Comparison of ENCODE assay signal across 8 cellular contexts in the genomic region with DNA sequence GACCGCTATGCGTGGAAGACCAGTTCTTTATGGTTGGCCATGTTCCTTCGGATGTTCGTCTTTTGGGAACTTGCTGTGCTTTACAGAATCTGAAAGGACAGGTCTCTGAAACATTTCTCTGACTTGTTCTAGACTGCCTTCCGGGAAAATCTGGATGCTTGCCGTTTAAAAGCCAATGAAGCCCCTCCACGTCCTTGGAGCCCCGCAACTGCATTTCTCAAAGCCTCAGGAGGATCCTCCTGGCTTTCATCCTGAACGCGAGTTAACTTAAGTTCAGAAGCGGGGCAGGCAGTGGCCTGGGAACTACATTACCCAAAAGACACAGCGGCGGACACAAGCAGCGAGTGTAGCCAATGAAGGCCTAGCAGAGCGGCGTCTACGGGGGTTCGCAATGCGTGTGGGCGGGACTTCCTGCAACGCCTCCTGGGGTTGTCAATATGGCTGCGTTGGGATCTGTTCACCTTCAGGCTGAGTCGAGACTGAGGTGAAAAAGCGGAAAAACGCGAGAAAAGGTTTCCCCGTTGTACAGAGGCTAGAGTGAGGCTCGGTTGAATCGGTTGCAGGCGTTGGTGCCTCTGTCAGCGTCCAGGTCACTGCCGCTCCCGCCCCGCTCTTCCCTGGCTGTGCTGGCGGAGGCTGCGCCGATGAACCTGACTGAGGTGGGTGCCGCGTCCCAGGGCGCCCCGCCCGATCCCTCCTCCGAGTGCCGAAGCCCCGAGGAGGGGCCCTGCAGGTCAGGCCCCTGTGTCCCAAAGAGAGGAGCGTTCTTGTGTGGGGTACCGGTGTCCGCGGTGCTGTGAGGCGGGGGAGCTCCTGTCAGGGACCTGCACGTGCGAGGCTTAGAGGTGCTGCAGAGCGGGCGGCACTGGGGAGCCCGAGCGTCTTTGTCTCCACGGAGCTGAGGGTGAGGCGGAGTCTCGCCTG. TPM values are rescaled to one million over a fixed set of nuclear protein-coding genes. Genes with fewer than 3 reads are reported as not detected.
A peak's percentile ranks its signal among the peaks of the same experiment; 100 is the strongest.
DNase-seq lines count a peak whose midpoint lies in the region; ATAC-seq and TF ChIP-seq lines count a peak whose summit lies in the region.

A gene (plus strand): TSS at position 414 of the 924 bp plus-strand sequence. CDS start 2,455 bp downstream, outside the sequence.

- H3K4me1 ChIP-seq in left ventricle myocardium inferior: peaks cover 41% of the 10 kb centered on the region
- peaks cover 10% of the 10 kb centered on the region for H3K4me1 ChIP-seq in upper lobe of right lung

- peak; percentile 54 for TF ChIP-seq POLR2A in GM15510 (IDR thresholded peaks at IDR 0.05; ENCODE audit: borderline replicate concordance, extremely low read depth, insufficient read length)

- H3K4me3 ChIP-seq in left ventricle myocardium inferior: peak within 1 kb of the TSS; percentile 99
- H3K4me3 ChIP-seq in upper lobe of right lung: peak within 1 kb of the TSS; percentile 84

- peaks cover 12% of the 10 kb centered on the region for H3K4me1 Mint-ChIP-seq in progenitor cell of endocrine pancreas (ENCODE audit: low read depth)

- no peaks in the 10 kb centered on the region for H3K27me3 Mint-ChIP-seq in progenitor cell of endocrine pancreas

- peak within 1 kb of the TSS; percentile 96 for H3K27ac Mint-ChIP-seq in progenitor cell of endocrine pancreas

- TF ChIP-seq CTCF in left ventricle myocardium inferior (IDR thresholded peaks at IDR 0.05; ENCODE audit: borderline replicate concordance) (no peak), progenitor cell of endocrine pancreas (IDR thresholded peaks at IDR 0.05; ENCODE audit: unreplicated experiment) (no peak), upper lobe of right lung (IDR thresholded peaks at IDR 0.05) (no peak)

- H3K27me3 ChIP-seq in left ventricle myocardium inferior (ENCODE audit: low read depth): no peaks in the 10 kb centered on the region
- no peaks in the 10 kb centered on the region for H3K27me3 ChIP-seq in upper lobe of right lung

- peaks cover 8% of the 10 kb centered on the region for H3K9me3 ChIP-seq in left ventricle myocardium inferior (replicated peaks)
- no peaks in the 10 kb centered on the region for H3K9me3 ChIP-seq in upper lobe of right lung

- peaks cover 11% of the 10 kb centered on the region for H3K36me3 Mint-ChIP-seq in progenitor cell of endocrine pancreas (ENCODE audit: insufficient read depth)

- H3K27ac ChIP-seq in left ventricle myocardium inferior (replicated peaks) (peak within 1 kb of the TSS; percentile 90), upper lobe of right lung (peak within 1 kb of the TSS; percentile 45)

- intact Hi-C loops in T-helper 1 cell treated with Interleukin-12 subunit alpha and Interleukin-12 subunit beta and Interleukin-4 antibody, amounts not matched to agents 30 ng/mL and 1 ng/mL, for 36 hours (cut with micrococcal nuclease): loop anchor here (1.0 to 2.0 kb wide), 28 partner anchors 22 to 1096 kb away; a partner anchor contains a TSS
- intact Hi-C loops in left ventricle myocardium inferior (cut with micrococcal nuclease) (no loop called here), upper lobe of right lung (cut with DNase I) (no loop called here)

- H3K9me3 Mint-ChIP-seq in progenitor cell of endocrine pancreas (ENCODE audit: low read depth): no peaks in the 10 kb centered on the region

- DNase-seq in NCI-H1694 (lab: John Stamatoyannopoulos, UW): peak; percentile 90
- peak; percentile 89 for DNase-seq in amniotic stem cell (lab: John Stamatoyannopoulos, UW)
- peak; percentile 94 for DNase-seq in left ventricle myocardium inferior
- peak; percentile 72 for DNase-seq in progenitor cell of endocrine pancreas (ENCODE audit: low spot score, unreplicated experiment)
- peak; percentile 97 for DNase-seq in upper lobe of right lung

- peak within 1 kb of the TSS; percentile 96 for H3K4me3 Mint-ChIP-seq in progenitor cell of endocrine pancreas (ENCODE audit: low read depth)

- peak; percentile 96 for ATAC-seq in HG02884 (IDR thresholded peaks at IDR 0.05; ENCODE audit: unreplicated experiment)
- peak; percentile 100 for ATAC-seq in upper lobe of right lung

- H3K36me3 ChIP-seq in left ventricle myocardium inferior (peaks cover 34% of the 10 kb centered on the region), upper lobe of right lung (peaks cover 11% of the 10 kb centered on the region)

RNA-seq across cellular contexts. Expression of the gene that starts here (rescaled TPM):
- total RNA-seq in T-helper 1 cell treated with Interleukin-12 subunit alpha and Interleukin-12 subunit beta and Interleukin-4 antibody, amounts not matched to agents 30 ng/mL and 1 ng/mL, for 36 hours: 13.6 and 15.0 TPM in 2 replicates
- 8.9 TPM for total RNA-seq in left ventricle myocardium inferior
- total RNA-seq in progenitor cell of endocrine pancreas: 14.7 and 17.7 TPM in 2 replicates
- total RNA-seq in upper lobe of right lung: 12.5 TPM

Comparison
In these comparisons a context has a peak if more than half of its experiments do, and no peak if none do; other contexts are left out.
1. Peak in every context shown above with its lines: DNase-seq, ATAC-seq, H3K4me3 ChIP-seq and H3K27ac ChIP-seq.